Comparison of ENCODE assay signal across 26 cellular contexts in genomic region chr1:203176273-203176672, GRCh38. TPM values are rescaled to one million over a fixed set of nuclear protein-coding genes. Genes with fewer than 3 reads are reported as not detected.
"Had no signal": no experiment of that assay in that cellular context is flagged by ENCODE, and none has a peak within 500 bp of the region (broad histone marks: within the 10 kb centered on the region; RNA-seq: fewer than 3 reads in every experiment).

No MANE protein-coding gene starts in this region.

- H3K9me3 ChIP-seq: adrenal gland, breast epithelium, left lung, right atrium auricular region, suprapubic skin, transverse colon, vagina had no signal

- H3K36me3 ChIP-seq: adrenal gland, breast epithelium, right atrium auricular region, suprapubic skin, transverse colon, vagina had no signal

- H3K4me1 ChIP-seq: breast epithelium, suprapubic skin had no signal

- H3K27ac Mint-ChIP-seq: activated CD8-positive, alpha-beta T cell treated with anti-CD3 and anti-CD28 coated beads, Interleukin-2, amount 10 ng/mL, durations not matched to agents 7 days and 5 days; activated naive CD4-positive, alpha-beta T cell treated with anti-CD3 and anti-CD28 coated beads, Interleukin-2, amount 50 U/mL, for 72 hours; activated T-cell treated with anti-CD3 and anti-CD28 coated beads, Interleukin-2, amount 50 U/mL, for 24 hours; naive B cell; stimulated activated naive CD8-positive, alpha-beta T cell treated with anti-CD3 and anti-CD28 coated beads, Interleukin-15, amount 100 ng/mL, for 72 hours had no signal

- H3K4me3 ChIP-seq: adrenal gland, breast epithelium, coronary artery, left lung, right atrium auricular region, skin epidermis, suprapubic skin, transverse colon, vagina had no signal

- H3K27ac ChIP-seq: adrenal gland, breast epithelium, coronary artery, left lung, right atrium auricular region, skin epidermis, suprapubic skin, vagina had no signal

- H3K4me3 Mint-ChIP-seq: activated CD8-positive, alpha-beta T cell treated with anti-CD3 and anti-CD28 coated beads, Interleukin-2, amount 10 ng/mL, durations not matched to agents 7 days and 5 days; activated T-cell treated with anti-CD3 and anti-CD28 coated beads, Interleukin-2, amount 50 U/mL, for 24 hours; naive B cell; stimulated activated naive CD8-positive, alpha-beta T cell treated with anti-CD3 and anti-CD28 coated beads, Interleukin-15, amount 100 ng/mL, for 72 hours had no signal

- H3K27me3 ChIP-seq: adrenal gland, breast epithelium, left lung, right atrium auricular region, transverse colon, vagina had no signal

- DNase-seq: activated CD4-positive, alpha-beta T cell treated with anti-CD3 and anti-CD28 coated beads for 48 hours; activated CD4-positive, CD25-positive, alpha-beta regulatory T cell; activated CD8-positive, alpha-beta T cell treated with anti-CD3 and anti-CD28 coated beads, Interleukin-2, amount 10 ng/mL, durations not matched to agents 7 days and 5 days; activated T-cell treated with anti-CD3 and anti-CD28 coated beads, Interleukin-2, amount 50 U/mL, for 24 hours; mammary epithelial cell; naive B cell; stimulated activated CD4-positive, alpha-beta T cell treated with anti-CD3 and anti-CD28 coated beads, Interleukin-15, amount 100 ng/mL, for 24 hours; stimulated activated CD4-positive, alpha-beta T cell treated with anti-CD3 and anti-CD28 coated beads, Interleukin-2, amount 100 ng/mL, for 48 hours; stimulated activated naive CD8-positive, alpha-beta T cell treated with anti-CD3 and anti-CD28 coated beads, Interleukin-15, amount 100 ng/mL, for 72 hours; T-helper 1 cell; T-helper 9 cell; transverse colon had no signal

- H3K36me3 Mint-ChIP-seq: activated naive CD4-positive, alpha-beta T cell treated with anti-CD3 and anti-CD28 coated beads, Interleukin-2, amount 50 U/mL, for 72 hours; naive B cell had no signal

- H3K27me3 Mint-ChIP-seq: stimulated activated naive CD8-positive, alpha-beta T cell treated with anti-CD3 and anti-CD28 coated beads, Interleukin-15, amount 100 ng/mL, for 72 hours had no signal

- H3K4me1 Mint-ChIP-seq: stimulated activated naive CD8-positive, alpha-beta T cell treated with anti-CD3 and anti-CD28 coated beads, Interleukin-15, amount 100 ng/mL, for 72 hours had no signal

- H3K9me3 Mint-ChIP-seq: activated naive CD4-positive, alpha-beta T cell treated with anti-CD3 and anti-CD28 coated beads, Interleukin-2, amount 50 U/mL, for 72 hours; activated T-cell treated with anti-CD3 and anti-CD28 coated beads, Interleukin-2, amount 50 U/mL, for 24 hours; naive B cell; stimulated activated naive CD8-positive, alpha-beta T cell treated with anti-CD3 and anti-CD28 coated beads, Interleukin-15, amount 100 ng/mL, for 72 hours had no signal

RNA-seq across cellular contexts. Expression of gene MYBPH, which starts 0.6 kb away (rescaled TPM):
- total RNA-seq: activated CD8-positive, alpha-beta T cell treated with anti-CD3 and anti-CD28 coated beads, Interleukin-2, amount 10 ng/mL, durations not matched to agents 7 days and 5 days; activated naive CD4-positive, alpha-beta T cell treated with anti-CD3 and anti-CD28 coated beads, Interleukin-2, amount 50 U/mL, for 72 hours; adrenal gland; astrocyte; frontal cortex; mammary epithelial cell; mononuclear cell; right atrium auricular region; transverse colon; vagina had no signal
- polyA plus RNA-seq: esophagus, keratinocyte, mammary epithelial cell had no signal

RNA-seq across cellular contexts. Expression of gene CHI3L1, which starts 10.2 kb away (rescaled TPM):
- total RNA-seq: activated CD8-positive, alpha-beta T cell treated with anti-CD3 and anti-CD28 coated beads, Interleukin-2, amount 10 ng/mL, durations not matched to agents 7 days and 5 days; frontal cortex had no signal

RNA-seq across cellular contexts. Expression of gene ADORA1, which starts 48.7 kb away (rescaled TPM):
- total RNA-seq: activated CD8-positive, alpha-beta T cell treated with anti-CD3 and anti-CD28 coated beads, Interleukin-2, amount 10 ng/mL, durations not matched to agents 7 days and 5 days; activated naive CD4-positive, alpha-beta T cell treated with anti-CD3 and anti-CD28 coated beads, Interleukin-2, amount 50 U/mL, for 72 hours; mononuclear cell had no signal

RNA-seq across cellular contexts. Expression of gene CHIT1, which starts 53.2 kb away (rescaled TPM):
- total RNA-seq: astrocyte, right atrium auricular region, vagina had no signal
- polyA plus RNA-seq: keratinocyte, mammary epithelial cell had no signal
